In genomic region chr22:32801436-32802290, GRCh38 we compare ENCODE assay signal across 10 cellular contexts. TPM values are rescaled to one million over a fixed set of nuclear protein-coding genes. Genes with fewer than 3 reads are reported as not detected.
A peak's percentile ranks its signal among the peaks of the same experiment; 100 is the strongest.
DNase-seq lines count a peak whose midpoint lies in the region; ATAC-seq, FAIRE-seq and TF ChIP-seq lines count a peak whose summit lies in the region.
"Had no signal": no experiment of that assay in that cellular context is flagged by ENCODE, and none has a peak within 500 bp of the region (broad histone marks: within the 10 kb centered on the region; RNA-seq: fewer than 3 reads in every experiment).

TIMP3 (plus strand) TSS chr22:32801705; CDS start chr22:32802002, 297 bp downstream.

- peaks cover 0 to 13% of the 10 kb centered on the region in 2 experiments; a peak in 2 of 5 replicates for H3K4me1 ChIP-seq in K562 (replicated peaks in 1 of 2; ENCODE audit: control insufficient read depth in 2 of 2, insufficient read depth in 2 of 2, low read length in 2 of 2)

- no TSS peak for BruUV-seq in K562 (replicated peaks; lab: Mats Ljungman, UMichigan)

- H2AFZ ChIP-seq in K562 (ENCODE audit: low read depth, low read length) = no peak within 1 kb of the TSS

- H3K4me3 ChIP-seq in K562 = no peak within 1 kb of the TSS

- H4K20me1 ChIP-seq in K562 (replicated peaks; ENCODE audit: control insufficient read depth, insufficient read depth, low read length) = no peaks in the 10 kb centered on the region

- no peak within 1 kb of the TSS; a peak in 1 of 4 replicates for H3K9ac ChIP-seq in K562 (ENCODE audit: insufficient read depth in 1 of 2, low read depth in 2 of 2, low read length in 2 of 2)

- in situ Hi-C loops in K562 (cut with MboI) = no loop called here

- H3K4me3 Mint-ChIP-seq in activated naive CD4-positive, alpha-beta T cell treated with anti-CD3 and anti-CD28 coated beads for 36 hours = no peak within 1 kb of the TSS
- H3K4me3 Mint-ChIP-seq: central memory CD8-positive, alpha-beta T cell had no signal

- CTCF ChIA-PET in K562 (lab: Yijun Ruan, JAX; ENCODE audit: low intra/inter-chr PET ratio) = no interaction called here
- CTCF ChIA-PET in activated naive CD4-positive, alpha-beta T cell treated with anti-CD3 and anti-CD28 coated beads for 36 hours (lab: Charles Lee) = interaction anchor here (0.6 kb wide), 1 partner anchor 196 kb away, joined by 3 read pairs; no protein-coding TSS in a partner anchor

- peaks cover 57% of the 10 kb centered on the region for H3K27me3 Mint-ChIP-seq in activated naive CD4-positive, alpha-beta T cell treated with anti-CD3 and anti-CD28 coated beads for 36 hours (ENCODE audit: low read depth)

- H3K27me3 ChIP-seq in K562 (ENCODE audit: control insufficient read depth in 2 of 2, insufficient read depth in 2 of 2, low read length in 2 of 2) = peaks cover 8 to 25% of the 10 kb centered on the region in 2 experiments; a peak in 4 of 5 replicates

- no peaks in the 10 kb centered on the region for H3K9me1 ChIP-seq in K562 (ENCODE audit: control insufficient read depth, insufficient read depth, low read length)

- peaks cover 4% of the 10 kb centered on the region for H3K4me1 Mint-ChIP-seq in activated naive CD4-positive, alpha-beta T cell treated with anti-CD3 and anti-CD28 coated beads for 36 hours (ENCODE audit: low read depth)
- H3K4me1 Mint-ChIP-seq: central memory CD8-positive, alpha-beta T cell had no signal

- intact Hi-C loops in K562 (cut with micrococcal nuclease) = no loop called here
- intact Hi-C loops in activated naive CD4-positive, alpha-beta T cell treated with anti-CD3 and anti-CD28 coated beads for 36 hours (cut with micrococcal nuclease) = no loop called here

- POLR2A ChIA-PET in K562 (lab: Yijun Ruan, JAX) = interaction anchor here (0.6 to 0.9 kb wide), 2 partner anchors 9 to 271 kb away, joined by 3 read pairs; no protein-coding TSS in a partner anchor

- peak; percentile 60; the same call in 2 of the 3 replicates for ATAC-seq in K562

- no peak for TF ChIP-seq EP300 in K562 (IDR thresholded peaks at IDR 0.05; ENCODE audit: low read length)

- no peaks in the 10 kb centered on the region for H3K79me2 ChIP-seq in K562 (ENCODE audit: control insufficient read depth, insufficient read depth, low read length)

- no peaks in the 10 kb centered on the region for H3K9me3 ChIP-seq in K562 (replicated peaks; ENCODE audit: control insufficient read depth, insufficient read depth, low read depth, low read length)

- no peak within 1 kb of the TSS for H3K27ac ChIP-seq in K562 (ENCODE audit: extremely low read depth, low read depth, low read length)

- no peak for TF ChIP-seq CTCF in K562 (IDR thresholded peaks at IDR 0.05 in 2 of 3, conservative IDR thresholded peaks at IDR 0.05 in 1 of 3; ENCODE audit: insufficient read depth in 2 of 3, low read depth in 1 of 3, low read length in 3 of 3)

- FAIRE-seq in K562 (lab: Jason Lieb, UNC) = no peak
- FAIRE-seq: GM18507 had no signal

- H3K9me3 Mint-ChIP-seq in activated naive CD4-positive, alpha-beta T cell treated with anti-CD3 and anti-CD28 coated beads for 36 hours = no peaks in the 10 kb centered on the region
- H3K9me3 Mint-ChIP-seq: central memory CD8-positive, alpha-beta T cell had no signal

- no peak within 1 kb of the TSS for H3K4me2 ChIP-seq in K562 (ENCODE audit: insufficient read depth, low read length)

- DNase-seq in AG08395 (ENCODE audit: low spot score) (peak; percentile 98), HuH-7.5 (ENCODE audit: low spot score) (peak; percentile 81), K562 (ENCODE audit: extremely low read depth in 1 of 4, low spot score in 3 of 4) (peak; percentile 31 to 84 (median 72)), hypothalamus (lab: John Stamatoyannopoulos, UW) (peak in 40 of 51 donors; percentile 11 to 86 (median 70)), putamen (ENCODE audit: low spot score) (peak; percentile 55), pons (ENCODE audit: low spot score) (no peak), cerebellar nuclear complex (lab: John Stamatoyannopoulos, UW) (no peak)
- DNase-seq in activated naive CD4-positive, alpha-beta T cell treated with anti-CD3 and anti-CD28 coated beads for 36 hours = no peak

- H3K27ac Mint-ChIP-seq in activated naive CD4-positive, alpha-beta T cell treated with anti-CD3 and anti-CD28 coated beads for 36 hours = no peak within 1 kb of the TSS

- H3K36me3 ChIP-seq in K562 (ENCODE audit: control insufficient read depth, insufficient read depth, low read length) = no peaks in the 10 kb centered on the region

- no peak for TF ChIP-seq POLR2A in K562 (conservative IDR thresholded peaks at IDR 0.05)

- 2% methylated on average over 9 of the region's 88 CpGs for WGBS in K562 (ENCODE audit: insufficient coverage, low coverage, missing lambda C conversion rate)

- no peak for TF ChIP-seq RAD21 in K562 (CRISPR knock-in tag; conservative IDR thresholded peaks at IDR 0.05 in 1 of 2, IDR thresholded peaks at IDR 0.05 in 1 of 2)

- H3K36me3 Mint-ChIP-seq in activated naive CD4-positive, alpha-beta T cell treated with anti-CD3 and anti-CD28 coated beads for 36 hours (ENCODE audit: low read depth) = no peaks in the 10 kb centered on the region

TF ChIP-seq in K562, 482 proteins besides CTCF, POLR2A, EP300 and RAD21:
- TF ChIP-seq, protein P1, sequence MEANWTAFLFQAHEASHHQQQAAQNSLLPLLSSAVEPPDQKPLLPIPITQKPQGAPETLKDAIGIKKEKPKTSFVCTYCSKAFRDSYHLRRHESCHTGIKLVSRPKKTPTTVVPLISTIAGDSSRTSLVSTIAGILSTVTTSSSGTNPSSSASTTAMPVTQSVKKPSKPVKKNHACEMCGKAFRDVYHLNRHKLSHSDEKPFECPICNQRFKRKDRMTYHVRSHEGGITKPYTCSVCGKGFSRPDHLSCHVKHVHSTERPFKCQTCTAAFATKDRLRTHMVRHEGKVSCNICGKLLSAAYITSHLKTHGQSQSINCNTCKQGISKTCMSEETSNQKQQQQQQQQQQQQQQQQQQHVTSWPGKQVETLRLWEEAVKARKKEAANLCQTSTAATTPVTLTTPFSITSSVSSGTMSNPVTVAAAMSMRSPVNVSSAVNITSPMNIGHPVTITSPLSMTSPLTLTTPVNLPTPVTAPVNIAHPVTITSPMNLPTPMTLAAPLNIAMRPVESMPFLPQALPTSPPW (CRISPR knock-in tag; IDR thresholded peaks at IDR 0.05) = peak; percentile 48; the same call in 1 of the 2 replicates
- TF ChIP-seq FOXP1 (CRISPR knock-in tag; IDR thresholded peaks at IDR 0.05) = no peak

RNA-seq across cellular contexts. Expression of gene TIMP3, which starts in this region (rescaled TPM):
- 0.21 and 0.25 TPM in 2 replicates for total RNA-seq in K562 (2011; cell fraction: chromatin; rRNA removed; ENCODE audit: low replicate concordance)
- 0.13 and 0.50 TPM in 2 replicates for total RNA-seq in K562 (2011; cell fraction: nucleolus; rRNA removed)
- total RNA-seq in K562 (2011; cell fraction: nucleoplasm; rRNA removed) = 0.29 and 0.84 TPM in 2 replicates
- total RNA-seq in K562 (2014; rRNA removed) (0.14 and 0.16 TPM in 2 replicates), K562 (2014; rRNA removed; fragmentation: Illumina TruSeq; extraction: Trizol) (0.18 and 0.19 TPM in 2 replicates), K562 (2015; rRNA removed; fragmentation: Illumina TruSeq; extraction: Trizol) (0.07 and 0.15 TPM in 2 replicates), K562 (2021) (0.73 and 0.89 TPM in 2 replicates)
- polyA plus RNA-seq in K562 (2011; rRNA removed) (0.20 and 0.24 TPM in 2 replicates), K562 (2014; fragmentation: Illumina TruSeq; extraction: Trizol) (0.25 and 0.28 TPM in 2 replicates), K562 (2014; fragmentation: Nextera tagmentation; extraction: Ambion mirVana) (under 1 TPM; 0.10 to 0.20 TPM), K562 (2014; rRNA removed) (0.07 and 0.20 TPM in 2 replicates)
- 0.12 and 0.22 TPM in 2 replicates for polyA plus RNA-seq in K562 (2011; cell fraction: cytosol; rRNA removed)
- polyA plus RNA-seq in K562 (2011; cell fraction: nucleus; rRNA removed) = 0.09 and 0.10 TPM in 2 replicates
- 0.74 and 1.3 TPM in 2 replicates for polyA plus RNA-seq in K562 (2012)
- polyA minus RNA-seq in K562 (2011; rRNA and poly(A)+ RNA removed) = 0.28 and 0.30 TPM in 2 replicates
- polyA minus RNA-seq in K562 (2011; cell fraction: cytosol; rRNA and poly(A)+ RNA removed) = 0.19 and 0.36 TPM in 2 replicates
- 0.11 and 0.13 TPM in 2 replicates for polyA minus RNA-seq in K562 (2011; cell fraction: nucleus; rRNA and poly(A)+ RNA removed)
- not detected for total RNA-seq in activated naive CD4-positive, alpha-beta T cell treated with anti-CD3 and anti-CD28 coated beads for 36 hours

Comparison
In these comparisons a context has a peak if more than half of its experiments do, and no peak if none do; other contexts are left out.
1. DNase-seq: peak in AG08395 (single experiment), HuH-7.5 (single experiment), K562 (4 of 4), hypothalamus (40 of 51) and putamen (single experiment); none in pons (single experiment), cerebellar nuclear complex (0 of 2) and activated naive CD4-positive, alpha-beta T cell treated with anti-CD3 and anti-CD28 coated beads for 36 hours (single experiment).